In genomic region chr9:131276891-131277672, GRCh38 we compare ENCODE assay signal across 8 cellular contexts. TPM values are rescaled to one million over a fixed set of nuclear protein-coding genes. Genes with fewer than 3 reads are reported as not detected.
A peak's percentile ranks its signal among the peaks of the same experiment; 100 is the strongest.
DNase-seq lines count a peak whose midpoint lies in the region; ATAC-seq lines count a peak whose summit lies in the region.

No MANE protein-coding gene starts in this region.

- DNase-seq in CD8-positive, alpha-beta memory T cell, result peak; percentile 38 to 72 (median 51)
- DNase-seq in activated naive CD4-positive, alpha-beta T cell treated with anti-CD3 and anti-CD28 coated beads for 36 hours, result peak; percentile 41
- DNase-seq in iPS DF 6.9 (ENCODE audit: low read depth, low spot score) (no peak), NCI-H226 (no peak), NCI-H2107 (lab: John Stamatoyannopoulos, UW) (no peak)
- DNase-seq in stimulated activated naive CD8-positive, alpha-beta T cell treated with anti-CD3 and anti-CD28 coated beads, Interleukin-15, Interleukin-2, amounts not matched to agents 100 U/mL and 50 U/mL, for 24 hours, result peak; percentile 56

- intact Hi-C loops in activated naive CD4-positive, alpha-beta T cell treated with anti-CD3 and anti-CD28 coated beads for 36 hours (cut with micrococcal nuclease), result loop anchor here (5.0 to 10.0 kb wide), 4 partner anchors 35 to 1442 kb away; partner anchors contain the start of genes C9orf78, POMT1 and USP20

- ATAC-seq in stimulated activated naive CD8-positive, alpha-beta T cell treated with anti-CD3 and anti-CD28 coated beads, Interleukin-15, Interleukin-2, amounts not matched to agents 100 U/mL and 50 U/mL, for 24 hours, result peak; percentile 6
- no peak for ATAC-seq in HG02623 (IDR thresholded peaks at IDR 0.05; ENCODE audit: unreplicated experiment)

- peaks cover 25 to 37% (median 32%) of the 10 kb centered on the region in 3 donors for H3K4me1 Mint-ChIP-seq in CD8-positive, alpha-beta memory T cell
- H3K4me1 Mint-ChIP-seq in activated naive CD4-positive, alpha-beta T cell treated with anti-CD3 and anti-CD28 coated beads for 36 hours (ENCODE audit: low read depth), result peaks cover 21% of the 10 kb centered on the region

- H3K9ac ChIP-seq in HUES6 (ENCODE audit: low read length), result no peak overlapping the region

- no peaks in the 10 kb centered on the region for H3K9me3 Mint-ChIP-seq in CD8-positive, alpha-beta memory T cell
- no peaks in the 10 kb centered on the region for H3K9me3 Mint-ChIP-seq in activated naive CD4-positive, alpha-beta T cell treated with anti-CD3 and anti-CD28 coated beads for 36 hours

- H3K27me3 Mint-ChIP-seq in CD8-positive, alpha-beta memory T cell, result peaks cover 0 to 2% of the 10 kb centered on the region in 2 donors
- H3K27me3 Mint-ChIP-seq in activated naive CD4-positive, alpha-beta T cell treated with anti-CD3 and anti-CD28 coated beads for 36 hours (ENCODE audit: low read depth), result peaks cover 1% of the 10 kb centered on the region

- peak overlapping the region in 1 of 8 donors; percentile 96 for H3K27ac Mint-ChIP-seq in CD8-positive, alpha-beta memory T cell
- H3K27ac Mint-ChIP-seq in activated naive CD4-positive, alpha-beta T cell treated with anti-CD3 and anti-CD28 coated beads for 36 hours, result no peak overlapping the region

- H3K27me3 ChIP-seq in CD8-positive, alpha-beta memory T cell (ENCODE audit: insufficient read depth, low read length, poor library complexity, severe bottlenecking), result no peaks in the 10 kb centered on the region
- H3K27me3 ChIP-seq in HUES6 (ENCODE audit: control insufficient read depth, insufficient read depth, low read length) (peaks cover 54% of the 10 kb centered on the region), iPS DF 6.9 (ENCODE audit: control insufficient read depth, insufficient read depth, low read length) (peaks cover 10% of the 10 kb centered on the region; the same call in 1 of the 2 replicates)

- peaks cover 3 to 43% (median 14%) of the 10 kb centered on the region in 3 donors for H3K36me3 Mint-ChIP-seq in CD8-positive, alpha-beta memory T cell
- peaks cover 37% of the 10 kb centered on the region for H3K36me3 Mint-ChIP-seq in activated naive CD4-positive, alpha-beta T cell treated with anti-CD3 and anti-CD28 coated beads for 36 hours (ENCODE audit: low read depth)

- H3K9me3 ChIP-seq in CD8-positive, alpha-beta memory T cell (ENCODE audit: low read length), result no peaks in the 10 kb centered on the region
- H3K9me3 ChIP-seq in HUES6 (ENCODE audit: control insufficient read depth, insufficient read depth, low read depth, low read length) (no peaks in the 10 kb centered on the region), iPS DF 6.9 (ENCODE audit: control insufficient read depth, insufficient read depth, low read length) (no peaks in the 10 kb centered on the region)

- H3K4me3 ChIP-seq in CD8-positive, alpha-beta memory T cell (ENCODE audit: low read length), result peak overlapping the region; percentile 54
- H3K4me3 ChIP-seq in HUES6 (ENCODE audit: low read depth, low read length) (peak overlapping the region; percentile 65), iPS DF 6.9 (ENCODE audit: low read length) (peak overlapping the region; percentile 52)

- WGBS in iPS DF 6.9 (ENCODE audit: insufficient coverage, insufficient read length), result no CpG with 5 or more reads among the region's 107 CpGs

- H3K27ac ChIP-seq in CD8-positive, alpha-beta memory T cell (ENCODE audit: low read depth, low read length), result peak overlapping the region; percentile 67
- H3K27ac ChIP-seq in HUES6 (ENCODE audit: low read depth, low read length), result no peak overlapping the region
- H3K27ac ChIP-seq in iPS DF 6.9 (ENCODE audit: low read length), result no peak overlapping the region

- H3K36me3 ChIP-seq in CD8-positive, alpha-beta memory T cell (ENCODE audit: insufficient read depth, low read length), result peaks cover 4% of the 10 kb centered on the region
- no peaks in the 10 kb centered on the region for H3K36me3 ChIP-seq in HUES6 (ENCODE audit: control insufficient read depth, insufficient read depth, low read length)
- H3K36me3 ChIP-seq in iPS DF 6.9 (ENCODE audit: control insufficient read depth, insufficient read depth, low read length), result no peaks in the 10 kb centered on the region; the same call in 1 of the 2 replicates

- peak overlapping the region; percentile 41 to 98 (median 59) for H3K4me3 Mint-ChIP-seq in CD8-positive, alpha-beta memory T cell
- H3K4me3 Mint-ChIP-seq in activated naive CD4-positive, alpha-beta T cell treated with anti-CD3 and anti-CD28 coated beads for 36 hours, result peak overlapping the region; percentile 54

- POLR2A ChIA-PET in CD8-positive, alpha-beta memory T cell (lab: Charles Lee), result interaction anchor here (1.7 to 13.6 kb wide), 3 partner anchors 13 to 39 kb away, joined by 5 to 300 read pairs (median 6); no protein-coding TSS in a partner anchor

- peaks cover 26% of the 10 kb centered on the region for H3K4me1 ChIP-seq in CD8-positive, alpha-beta memory T cell (ENCODE audit: insufficient read depth, low read length)
- H3K4me1 ChIP-seq in HUES6 (ENCODE audit: control insufficient read depth, insufficient read depth, low read length) (peaks cover 22% of the 10 kb centered on the region), iPS DF 6.9 (ENCODE audit: control insufficient read depth, insufficient read depth, low read length) (peaks cover 3% of the 10 kb centered on the region; the same call in 1 of the 2 replicates)

- CTCF ChIA-PET in CD8-positive, alpha-beta memory T cell (lab: Charles Lee), result interaction anchor here (1.6 to 16.5 kb wide), 2 partner anchors 22 to 35 kb away, joined by 4 to 248 read pairs; no protein-coding TSS in a partner anchor
- CTCF ChIA-PET in activated naive CD4-positive, alpha-beta T cell treated with anti-CD3 and anti-CD28 coated beads for 36 hours (lab: Charles Lee), result interaction anchor here (0.5 kb wide), 1 partner anchor 57 kb away, joined by 3 read pairs; no protein-coding TSS in a partner anchor

RNA-seq across cellular contexts. Expression of gene FAM78A, which starts 0.8 kb away (rescaled TPM):
- total RNA-seq in CD8-positive, alpha-beta memory T cell, result 10 to 100 TPM; 43.6 to 44.4 TPM
- 27.6 TPM for polyA plus RNA-seq in CD8-positive, alpha-beta memory T cell
- 10 to 100 TPM; 24.1 to 24.7 TPM for total RNA-seq in activated naive CD4-positive, alpha-beta T cell treated with anti-CD3 and anti-CD28 coated beads for 36 hours

RNA-seq across cellular contexts. Expression of gene PLPP7, which starts 12.4 kb away (rescaled TPM):
- total RNA-seq in CD8-positive, alpha-beta memory T cell, result not detected
- polyA plus RNA-seq in CD8-positive, alpha-beta memory T cell, result not detected
- total RNA-seq in activated naive CD4-positive, alpha-beta T cell treated with anti-CD3 and anti-CD28 coated beads for 36 hours, result under 1 TPM; 0.25 to 0.26 TPM

Comparison
In these comparisons a context has a peak if more than half of its experiments do, and no peak if none do; other contexts are left out.
1. DNase-seq: peak in CD8-positive, alpha-beta memory T cell (5 of 5), activated naive CD4-positive, alpha-beta T cell treated with anti-CD3 and anti-CD28 coated beads for 36 hours (single experiment) and stimulated activated naive CD8-positive, alpha-beta T cell treated with anti-CD3 and anti-CD28 coated beads, Interleukin-15, Interleukin-2, amounts not matched to agents 100 U/mL and 50 U/mL, for 24 hours (single experiment); none in iPS DF 6.9 (single experiment), NCI-H226 (single experiment) and NCI-H2107 (single experiment).
2. Peak in every context shown above with its lines, with median percentiles within 50 percentile points of each other: H3K4me3 ChIP-seq.